Comparison of ENCODE assay signal across 6 cellular contexts in the genomic region with DNA sequence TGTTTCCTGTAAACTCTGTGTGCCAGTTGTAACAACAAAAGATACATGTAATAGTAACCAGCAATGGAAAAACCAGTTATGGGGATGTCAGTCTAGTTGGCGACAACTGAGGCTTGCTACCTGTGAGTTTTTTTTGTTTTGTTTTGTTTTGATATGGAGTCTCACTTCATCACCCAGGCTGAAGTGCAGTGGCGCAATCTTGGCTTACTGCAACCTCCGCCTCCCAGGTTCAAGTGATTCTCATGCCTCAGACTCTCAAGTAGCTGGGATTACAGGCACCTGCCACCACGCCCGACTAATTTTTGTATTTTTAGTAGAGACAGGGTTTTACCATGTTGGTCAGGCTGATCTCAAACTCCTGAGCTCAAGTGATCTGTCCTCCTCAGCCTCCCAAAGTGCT.
A peak's percentile ranks its signal among the peaks of the same experiment; 100 is the strongest.
DNase-seq lines count a peak whose midpoint lies in the region; ATAC-seq, FAIRE-seq and TF ChIP-seq lines count a peak whose summit lies in the region.
"Not testable (repeated sequence)": the region's sequence is repeated elsewhere in the genome, so short reads cannot be mapped to it uniquely, and the experiment has no call there.

No MANE protein-coding gene starts in this region.

- not testable (repeated sequence) for H3K23me2 ChIP-seq in H1 (ENCODE audit: low read depth, low read length)

- not testable (repeated sequence) for H3K14ac ChIP-seq in H1 (ENCODE audit: insufficient read length)

- H2AK5ac ChIP-seq in H1 (ENCODE audit: low read depth, low read length) = not testable (repeated sequence)

- H3K9ac ChIP-seq in H1 (replicated peaks in 1 of 4; ENCODE audit: extremely low read depth in 1 of 4, low read depth in 3 of 4, low read length in 3 of 4) = not testable (repeated sequence)

- 92% methylated on average over 5 of the region's 5 CpGs; no CpG with 5 or more reads in 1 of the 2 experiments for WGBS in H1 (ENCODE audit: extremely low coverage in 1 of 2, insufficient coverage in 1 of 2, insufficient read length in 1 of 2, insufficient replicate concordance in 2 of 2, low coverage in 1 of 2, low lambda C conversion rate in 2 of 2, missing lambda C conversion rate in 1 of 2), 2 experiments

- H3K4me3 ChIP-seq in OCI-LY7 (ENCODE audit: low read depth, low read length, poor library complexity, severe bottlenecking); H1 (ENCODE audit: extremely low read depth in 1 of 4, insufficient read depth in 2 of 4, low read depth in 3 of 4, low read length in 4 of 4); lower lobe of right lung: not testable (repeated sequence)

- not testable (repeated sequence) for H2BK15ac ChIP-seq in H1 (ENCODE audit: low read length)

- not testable (repeated sequence) for H3K4me2 ChIP-seq in OCI-LY7 (ENCODE audit: low read length); H1 (ENCODE audit: insufficient read depth in 1 of 2, low read depth in 2 of 2, low read length in 2 of 2)

- TF ChIP-seq CTCF in OCI-LY7 (conservative IDR thresholded peaks at IDR 0.05; ENCODE audit: low read length); H1 (IDR thresholded peaks at IDR 0.05; ENCODE audit: control extremely low read depth in 1 of 3, insufficient read depth in 1 of 3, low read depth in 1 of 3, low read length in 3 of 3); lower lobe of right lung (IDR thresholded peaks at IDR 0.05): not testable (repeated sequence)

- ATAC-seq in lower lobe of right lung = peak; percentile 31 to 54
- ATAC-seq in stimulated activated naive B cell treated with anti-CD40 and anti-IgM and Interleukin-4, amounts not matched to agents 10 μg/mL and 1 μg/mL and 100 μg/mL, for 72 hours (replicated peaks) = not testable (repeated sequence)

- not testable (repeated sequence) for H3K79me1 ChIP-seq in H1 (ENCODE audit: low read depth, low read length)

- TF ChIP-seq POLR2A in H1 (IDR thresholded peaks at IDR 0.05; ENCODE audit: control extremely low read depth in 1 of 2, low read depth in 2 of 2, low read length in 2 of 2) = not testable (repeated sequence)

- not testable (repeated sequence) for H3K18ac ChIP-seq in H1 (ENCODE audit: extremely low read depth, low read length)

- not testable (repeated sequence) for H4K5ac ChIP-seq in H1 (ENCODE audit: insufficient read length, low read depth, low read length)

- H2BK12ac ChIP-seq in H1 (ENCODE audit: low read depth, low read length) = not testable (repeated sequence)

- H3K4me3 Mint-ChIP-seq in stimulated activated naive B cell treated with anti-CD40 and anti-IgM and Interleukin-4, amounts not matched to agents 10 μg/mL and 1 μg/mL and 100 μg/mL, for 72 hours = not testable (repeated sequence)

- H3K27me3 ChIP-seq in H1 (replicated peaks in 1 of 4; ENCODE audit: control insufficient read depth in 3 of 4, extremely low read depth in 1 of 4, insufficient read depth in 3 of 4, low read length in 3 of 4); lower lobe of right lung (ENCODE audit: low read depth): not testable (repeated sequence)

- H3K27ac ChIP-seq in OCI-LY7 (ENCODE audit: low read depth, low read length, poor library complexity, severe bottlenecking); H1 (ENCODE audit: low read depth, low read length); lower lobe of right lung: not testable (repeated sequence)

- DNase-seq in DMS79 (lab: John Stamatoyannopoulos, UW) (peak; percentile 35), NCI-H2029 treated with DMSO at 0.1 percent for 48 hours (lab: John Stamatoyannopoulos, UW) (peak; percentile 2), lower lobe of right lung (peak; percentile 80)
- not testable (repeated sequence) for DNase-seq in OCI-LY7 (ENCODE audit: low spot score); H1 (ENCODE audit: low read depth in 1 of 2, low spot score in 2 of 2); stimulated activated naive B cell treated with anti-CD40 and anti-IgM and Interleukin-4, amounts not matched to agents 10 μg/mL and 1 μg/mL and 100 μg/mL, for 72 hours

- not testable (repeated sequence) for H3K9me2 ChIP-seq in OCI-LY7 (ENCODE audit: insufficient read depth, low read length)

- not testable (repeated sequence) for H3K56ac ChIP-seq in H1 (replicated peaks; ENCODE audit: insufficient read length, low read depth, low read length)

- H4K20me1 ChIP-seq in OCI-LY7 (ENCODE audit: insufficient read depth, low read length); H1 (replicated peaks in 1 of 2; ENCODE audit: control insufficient read depth in 1 of 2, insufficient read depth in 2 of 2, low read length in 2 of 2): not testable (repeated sequence)

- not testable (repeated sequence) for H3K36me3 ChIP-seq in OCI-LY7 (ENCODE audit: insufficient read depth, low read length); H1 (ENCODE audit: control insufficient read depth in 2 of 4, insufficient read depth in 4 of 4, low read length in 3 of 4); lower lobe of right lung

- not testable (repeated sequence) for H4K91ac ChIP-seq in H1 (replicated peaks; ENCODE audit: insufficient read length, low read length)

- FAIRE-seq in H1 (lab: Jason Lieb, UNC) = not testable (repeated sequence)

- intact Hi-C loops in OCI-LY7 (cut with micrococcal nuclease; ENCODE audit: unreplicated experiment); lower lobe of right lung (cut with DNase I): not testable (repeated sequence)

- peaks cover 28% of the 10 kb centered on the region for H3K4me1 ChIP-seq in OCI-LY7 (ENCODE audit: insufficient read depth, low read length, poor library complexity, severe bottlenecking)
- peaks cover 6 to 17% (median 8%) of the 10 kb centered on the region in 4 experiments; a peak in 5 of 7 replicates for H3K4me1 ChIP-seq in H1 (replicated peaks in 1 of 4; ENCODE audit: control insufficient read depth in 3 of 4, insufficient read depth in 4 of 4, low read length in 3 of 4)
- H3K4me1 ChIP-seq in lower lobe of right lung = peaks cover 20% of the 10 kb centered on the region

- not testable (repeated sequence) for H3K27me3 Mint-ChIP-seq in stimulated activated naive B cell treated with anti-CD40 and anti-IgM and Interleukin-4, amounts not matched to agents 10 μg/mL and 1 μg/mL and 100 μg/mL, for 72 hours

- H3K23ac ChIP-seq in H1 (ENCODE audit: insufficient read length) = not testable (repeated sequence)

- peak overlapping the region; percentile 2; the same call in 1 of the 2 replicates for H2AFZ ChIP-seq in OCI-LY7 (ENCODE audit: low read length)
- H2AFZ ChIP-seq in H1 (ENCODE audit: low read length) = not testable (repeated sequence)

- H3K4ac ChIP-seq in H1 (replicated peaks; ENCODE audit: insufficient read length, low read depth, low read length) = not testable (repeated sequence)

- not testable (repeated sequence) for H3K79me2 ChIP-seq in OCI-LY7 (ENCODE audit: insufficient read depth, low read depth, low read length); H1 (ENCODE audit: control insufficient read depth in 1 of 2, insufficient read depth in 2 of 2, low read length in 2 of 2)

- H4K8ac ChIP-seq in H1 (ENCODE audit: extremely low read depth, insufficient read depth, low read length) = not testable (repeated sequence)

- not testable (repeated sequence) for H3K9me3 ChIP-seq in OCI-LY7 (ENCODE audit: low read length); H1 (ENCODE audit: insufficient read depth in 2 of 2, low read depth in 1 of 2, low read length in 1 of 2); lower lobe of right lung

- not testable (repeated sequence) for TF ChIP-seq RAD21 in H1 (IDR thresholded peaks at IDR 0.05 in 1 of 2, conservative IDR thresholded peaks at IDR 0.05 in 1 of 2; ENCODE audit: low read depth in 2 of 2, low read length in 2 of 2)

- BruUV-seq in OCI-LY7 (replicated peaks; lab: Mats Ljungman, UMichigan) = not testable (repeated sequence)

- not testable (repeated sequence) for TF ChIP-seq EP300 in H1 (IDR thresholded peaks at IDR 0.05; ENCODE audit: borderline replicate concordance in 1 of 2, low read depth in 2 of 2, low read length in 2 of 2)

- peak overlapping the region; percentile 5 for H3K27ac Mint-ChIP-seq in stimulated activated naive B cell treated with anti-CD40 and anti-IgM and Interleukin-4, amounts not matched to agents 10 μg/mL and 1 μg/mL and 100 μg/mL, for 72 hours

- H3K36me3 Mint-ChIP-seq in stimulated activated naive B cell treated with anti-CD40 and anti-IgM and Interleukin-4, amounts not matched to agents 10 μg/mL and 1 μg/mL and 100 μg/mL, for 72 hours = not testable (repeated sequence)

- POLR2A ChIA-PET in OCI-LY7 (lab: Charles Lee) = interaction anchor here (0.6 to 1.3 kb wide), 3 partner anchors 52 to 333 kb away, joined by 3 read pairs; no protein-coding TSS in a partner anchor
- POLR2A ChIA-PET in H1 (lab: Charles Lee; ENCODE audit: partially characterized antibody) = not testable (repeated sequence)

- CTCF ChIA-PET in OCI-LY7 (lab: Charles Lee; ENCODE audit: unreplicated experiment) = not testable (repeated sequence)
- CTCF ChIA-PET in H1 (lab: Charles Lee; ENCODE audit: partially characterized antibody) = interaction anchor here (0.6 to 2.5 kb wide), 4 partner anchors 60 to 459 kb away, joined by 3 to 7 read pairs (median 4); no protein-coding TSS in a partner anchor

- H2BK20ac ChIP-seq in H1 (ENCODE audit: low read length) = 0 out of 2 replicates have a peak overlapping the region, but pooled peaks have one; percentile 55

- not testable (repeated sequence) for H3K9me3 Mint-ChIP-seq in stimulated activated naive B cell treated with anti-CD40 and anti-IgM and Interleukin-4, amounts not matched to agents 10 μg/mL and 1 μg/mL and 100 μg/mL, for 72 hours

- not testable (repeated sequence) for H2BK120ac ChIP-seq in H1 (replicated peaks; ENCODE audit: low read depth, low read length)

- peaks cover 19 to 20% of the 10 kb centered on the region in 2 donors for H3K4me1 Mint-ChIP-seq in stimulated activated naive B cell treated with anti-CD40 and anti-IgM and Interleukin-4, amounts not matched to agents 10 μg/mL and 1 μg/mL and 100 μg/mL, for 72 hours

- not testable (repeated sequence) for H2BK5ac ChIP-seq in H1 (ENCODE audit: low read depth, low read length)
